Comparison of ENCODE assay signal across 32 cellular contexts in the genomic region with DNA sequence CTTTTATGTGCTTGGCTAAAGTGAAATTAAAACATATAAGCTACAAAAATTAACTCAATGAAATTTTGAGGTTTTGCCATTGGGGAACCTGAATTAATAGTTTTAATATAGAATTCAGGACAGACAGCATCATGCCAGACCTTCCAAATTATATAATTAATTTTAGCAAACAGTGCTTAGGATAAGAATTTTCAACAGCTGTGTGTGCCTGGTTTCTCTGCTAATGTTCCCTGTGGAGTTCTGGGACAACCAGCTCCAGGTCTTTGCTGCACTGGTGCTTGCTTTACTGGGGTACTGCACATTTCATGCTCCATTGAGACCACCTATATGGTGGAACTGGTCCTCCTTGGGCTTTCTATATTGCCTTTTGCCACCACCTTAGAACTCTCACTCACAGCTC.
"Had no signal": no experiment of that assay in that cellular context is flagged by ENCODE, and none has a peak within 500 bp of the region (broad histone marks: within the 10 kb centered on the region; RNA-seq: fewer than 3 reads in every experiment).

No MANE protein-coding gene starts in this region.

- H3K9me3 ChIP-seq: ascending aorta, breast epithelium, esophagus squamous epithelium had no signal

- H3K4me3 Mint-ChIP-seq: activated CD4-positive, alpha-beta memory T cell treated with anti-CD3 and anti-CD28 coated beads for 36 hours; activated CD4-positive, alpha-beta T cell treated with anti-CD3 and anti-CD28 coated beads for 36 hours; activated CD4-positive, alpha-beta T cell treated with anti-CD3 and anti-CD28 coated beads, Interleukin-2, amount 10 ng/mL, durations not matched to agents 24 days and 14 days; activated CD8-positive, alpha-beta memory T cell treated with anti-CD3 and anti-CD28 coated beads, Interleukin-2, amount 10 ng/mL, durations not matched to agents 7 days and 5 days; activated CD8-positive, alpha-beta T cell treated with anti-CD3 and anti-CD28 coated beads, Interleukin-2, amount 10 ng/mL, durations not matched to agents 7 days and 5 days; activated naive CD4-positive, alpha-beta T cell treated with anti-CD3 and anti-CD28 coated beads for 36 hours; activated naive CD4-positive, alpha-beta T cell treated with anti-CD3 and anti-CD28 coated beads, Interleukin-2, amount 50 U/mL, for 24 hours; activated naive CD8-positive, alpha-beta T cell treated with anti-CD3 and anti-CD28 coated beads for 36 hours; activated T-helper 1 cell treated with anti-CD3 and anti-CD28 coated beads, Interleukin-12 subunit alpha, Interleukin-12 subunit beta, Interleukin-2, Interleukin-4 antibody, amounts not matched to agents 30 ng/mL and 10 ng/mL and 1 ng/mL, durations not matched to agents 14 hours and 24 hours and 36 hours; brain; T-helper 17 cell; T-helper 2 cell treated with Interferon-gamma antibody and Interleukin-4, amounts not matched to agents 5 μg/mL and 100 μg/mL, for 36 hours had no signal

- H3K36me3 Mint-ChIP-seq: activated CD4-positive, alpha-beta memory T cell treated with anti-CD3 and anti-CD28 coated beads for 36 hours; activated CD8-positive, alpha-beta memory T cell treated with anti-CD3 and anti-CD28 coated beads, Interleukin-2, amount 10 ng/mL, durations not matched to agents 7 days and 5 days; activated naive CD4-positive, alpha-beta T cell treated with anti-CD3 and anti-CD28 coated beads, Interleukin-2, amount 50 U/mL, for 24 hours; activated naive CD8-positive, alpha-beta T cell treated with anti-CD3 and anti-CD28 coated beads for 36 hours had no signal

- H3K9me3 Mint-ChIP-seq: activated CD4-positive, alpha-beta memory T cell treated with anti-CD3 and anti-CD28 coated beads for 36 hours; activated CD4-positive, alpha-beta T cell treated with anti-CD3 and anti-CD28 coated beads, Interleukin-2, amount 10 ng/mL, durations not matched to agents 24 days and 14 days; activated naive CD8-positive, alpha-beta T cell treated with anti-CD3 and anti-CD28 coated beads for 36 hours; activated T-helper 2 cell treated with anti-CD3 and anti-CD28 coated beads, Interferon-gamma antibody, Interleukin-2, Interleukin-4, amounts not matched to agents 10 μg/mL and 5 μg/mL and 100 μg/mL, durations not matched to agents 14 hours and 24 hours and 36 hours; T-helper 2 cell treated with Interferon-gamma antibody and Interleukin-4, amounts not matched to agents 5 μg/mL and 100 μg/mL, for 36 hours had no signal

- H3K27me3 Mint-ChIP-seq: activated CD4-positive, alpha-beta memory T cell treated with anti-CD3 and anti-CD28 coated beads for 36 hours; T-helper 17 cell had no signal

- H3K36me3 ChIP-seq: ascending aorta, breast epithelium, cardiac muscle cell, esophagus squamous epithelium, gastroesophageal sphincter had no signal

- ATAC-seq: activated CD4-positive, alpha-beta T cell treated with anti-CD3 and anti-CD28 coated beads for 36 hours; activated CD8-positive, alpha-beta memory T cell treated with anti-CD3 and anti-CD28 coated beads, Interleukin-2, amount 10 ng/mL, durations not matched to agents 7 days and 5 days; activated CD8-positive, alpha-beta T cell treated with anti-CD3 and anti-CD28 coated beads, Interleukin-2, amount 10 ng/mL, durations not matched to agents 7 days and 5 days; gastroesophageal sphincter; T-helper 17 cell had no signal

- H3K27me3 ChIP-seq: ascending aorta, breast epithelium, cardiac muscle cell, esophagus squamous epithelium, gastroesophageal sphincter had no signal

- H3K4me1 ChIP-seq: ascending aorta, breast epithelium, gastroesophageal sphincter had no signal

- H3K27ac ChIP-seq: ascending aorta, breast epithelium, cardiac muscle cell, epithelial cell of prostate, esophagus squamous epithelium, gastroesophageal sphincter had no signal

- DNase-seq: activated CD4-positive, alpha-beta memory T cell treated with anti-CD3 and anti-CD28 coated beads for 36 hours; activated CD4-positive, alpha-beta T cell treated with anti-CD3 and anti-CD28 coated beads for 36 hours; activated CD4-positive, alpha-beta T cell treated with anti-CD3 and anti-CD28 coated beads, Interleukin-2, amount 10 ng/mL, durations not matched to agents 24 days and 14 days; activated CD4-positive, CD25-positive, alpha-beta regulatory T cell; activated CD4-positive, CD25-positive, alpha-beta regulatory T cell treated with anti-CD3 and anti-CD28 coated beads, Interleukin-2, amount 50 U/mL, for 72 hours; activated CD8-positive, alpha-beta memory T cell treated with anti-CD3 and anti-CD28 coated beads, Interleukin-2, amount 10 ng/mL, durations not matched to agents 7 days and 5 days; activated CD8-positive, alpha-beta memory T cell treated with anti-CD3 and anti-CD28 coated beads, Interleukin-2, amount 50 U/mL, for 4 hours; activated CD8-positive, alpha-beta T cell treated with anti-CD3 and anti-CD28 coated beads, Interleukin-2, amount 10 ng/mL, durations not matched to agents 7 days and 5 days; activated effector memory CD4-positive, alpha-beta T cell treated with anti-CD3 and anti-CD28 coated beads, Interleukin-2, amount 50 U/mL, for 16 hours; activated naive CD4-positive, alpha-beta T cell treated with anti-CD3 and anti-CD28 coated beads for 36 hours; activated naive CD8-positive, alpha-beta T cell treated with anti-CD3 and anti-CD28 coated beads for 36 hours; activated T-cell treated with anti-CD3 and anti-CD28 coated beads, Interleukin-2, amount 50 U/mL, for 1 hour; activated T-cell treated with anti-CD3 and anti-CD28 coated beads, Interleukin-2, amount 50 U/mL, for 48 hours; central memory CD4-positive, alpha-beta T cell; cortex of kidney; dermis blood vessel endothelial cell; effector CD4-positive, alpha-beta T cell; esophagus squamous epithelium; foreskin melanocyte; T-helper 1 cell; T-helper 17 cell; T1000 had no signal

- H3K4me3 ChIP-seq: ascending aorta, breast epithelium, cardiac muscle cell, esophagus squamous epithelium, gastroesophageal sphincter had no signal

- H3K4me1 Mint-ChIP-seq: activated CD4-positive, alpha-beta T cell treated with anti-CD3 and anti-CD28 coated beads for 36 hours; activated CD4-positive, alpha-beta T cell treated with anti-CD3 and anti-CD28 coated beads, Interleukin-2, amount 10 ng/mL, durations not matched to agents 24 days and 14 days; activated CD8-positive, alpha-beta memory T cell treated with anti-CD3 and anti-CD28 coated beads, Interleukin-2, amount 10 ng/mL, durations not matched to agents 7 days and 5 days; activated naive CD4-positive, alpha-beta T cell treated with anti-CD3 and anti-CD28 coated beads, Interleukin-2, amount 50 U/mL, for 24 hours; activated naive CD8-positive, alpha-beta T cell treated with anti-CD3 and anti-CD28 coated beads for 36 hours; T-helper 17 cell had no signal

- H3K27ac Mint-ChIP-seq: activated CD4-positive, alpha-beta memory T cell treated with anti-CD3 and anti-CD28 coated beads for 36 hours; activated CD4-positive, alpha-beta T cell treated with anti-CD3 and anti-CD28 coated beads for 36 hours; activated CD4-positive, alpha-beta T cell treated with anti-CD3 and anti-CD28 coated beads, Interleukin-2, amount 10 ng/mL, durations not matched to agents 24 days and 14 days; activated CD8-positive, alpha-beta memory T cell treated with anti-CD3 and anti-CD28 coated beads, Interleukin-2, amount 10 ng/mL, durations not matched to agents 7 days and 5 days; activated CD8-positive, alpha-beta T cell treated with anti-CD3 and anti-CD28 coated beads, Interleukin-2, amount 10 ng/mL, durations not matched to agents 7 days and 5 days; activated naive CD4-positive, alpha-beta T cell treated with anti-CD3 and anti-CD28 coated beads for 36 hours; activated naive CD4-positive, alpha-beta T cell treated with anti-CD3 and anti-CD28 coated beads, Interleukin-2, amount 50 U/mL, for 24 hours; activated naive CD8-positive, alpha-beta T cell treated with anti-CD3 and anti-CD28 coated beads for 36 hours; activated T-helper 1 cell treated with anti-CD3 and anti-CD28 coated beads, Interleukin-12 subunit alpha, Interleukin-12 subunit beta, Interleukin-2, Interleukin-4 antibody, amounts not matched to agents 30 ng/mL and 10 ng/mL and 1 ng/mL, durations not matched to agents 14 hours and 24 hours and 36 hours; activated T-helper 2 cell treated with anti-CD3 and anti-CD28 coated beads, Interferon-gamma antibody, Interleukin-2, Interleukin-4, amounts not matched to agents 10 μg/mL and 5 μg/mL and 100 μg/mL, durations not matched to agents 14 hours and 24 hours and 36 hours; brain; T-helper 17 cell; T-helper 2 cell treated with Interferon-gamma antibody and Interleukin-4, amounts not matched to agents 5 μg/mL and 100 μg/mL, for 36 hours had no signal
